ENCODE assay signal across 8 cellular contexts in the genomic region with DNA sequence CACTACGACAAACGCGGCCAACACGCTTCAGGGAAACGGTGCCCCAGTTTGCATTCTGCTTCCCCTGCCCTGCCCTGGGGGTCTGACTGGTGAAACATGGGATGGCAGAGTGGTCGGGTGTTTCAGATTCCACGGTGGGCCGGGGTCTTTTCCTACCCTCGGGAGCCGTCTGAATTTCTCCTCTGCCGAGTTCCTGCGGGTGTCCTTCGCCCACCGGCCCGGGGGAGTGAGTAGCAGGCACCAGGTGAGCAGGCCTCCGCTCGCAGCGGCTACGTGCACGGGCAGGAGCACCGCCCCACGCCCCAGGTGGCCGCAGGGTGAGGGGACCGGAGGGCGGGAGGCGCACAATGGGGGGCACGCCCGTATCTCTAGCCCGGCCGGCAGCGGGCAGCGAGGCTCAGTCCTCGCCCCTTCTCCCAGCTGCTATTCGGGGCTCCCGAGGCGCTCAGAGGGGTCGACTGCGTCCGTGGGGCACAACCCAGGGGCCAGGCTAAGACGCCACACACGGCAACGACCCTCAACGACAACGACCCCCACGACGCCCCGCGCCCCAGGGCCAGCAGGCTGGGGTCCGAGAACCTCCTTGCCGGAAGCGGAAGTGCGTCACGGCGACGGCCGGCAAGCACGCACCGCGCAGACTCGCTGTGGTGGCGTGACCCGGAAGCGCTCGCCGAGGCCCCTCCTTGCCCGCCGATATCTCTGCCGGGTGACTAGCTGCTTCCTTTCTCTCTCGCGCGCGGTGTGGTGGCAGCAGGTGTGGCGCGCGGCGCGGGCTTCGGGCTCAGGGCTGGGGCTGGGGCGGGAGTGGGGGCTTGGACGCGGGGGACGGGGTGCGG. TPM values are rescaled to one million over a fixed set of nuclear protein-coding genes. Genes with fewer than 3 reads are reported as not detected.
DNase-seq lines count a peak whose midpoint lies in the region; ATAC-seq, FAIRE-seq and TF ChIP-seq lines count a peak whose summit lies in the region.

TSS of gene RPS21 (plus strand) at position 721 of the 836 bp plus-strand sequence. CDS start 236 bp downstream, outside the sequence.

- peak within 1 kb of the TSS; percentile 90 for H3K18ac ChIP-seq in H1 (ENCODE audit: extremely low read depth, low read length)

- H3K23me2 ChIP-seq in H1 (ENCODE audit: low read depth, low read length), result peaks cover 16% of the 10 kb centered on the region; the same call in 1 of the 2 replicates

- no peak within 1 kb of the TSS for H2BK120ac ChIP-seq in H1 (replicated peaks; ENCODE audit: low read depth, low read length)

- peaks cover 4 to 39% of the 10 kb centered on the region in 2 experiments; a peak in 3 of 4 replicates for H3K79me2 ChIP-seq in H1 (ENCODE audit: control insufficient read depth in 1 of 2, insufficient read depth in 2 of 2, low read length in 2 of 2)

- peak within 1 kb of the TSS; percentile 83 for H3K4ac ChIP-seq in H1 (replicated peaks; ENCODE audit: insufficient read length, low read depth, low read length)

- peaks cover 10% of the 10 kb centered on the region for H3K79me1 ChIP-seq in H1 (ENCODE audit: low read depth, low read length)

- no peaks in the 10 kb centered on the region for H3K27me3 Mint-ChIP-seq in CD8-positive, alpha-beta memory T cell

- peak within 1 kb of the TSS; percentile 85 for H4K8ac ChIP-seq in H1 (ENCODE audit: extremely low read depth, insufficient read depth, low read length)

- FAIRE-seq in H1 (lab: Jason Lieb, UNC), result no peak

- H3K4me1 Mint-ChIP-seq in CD8-positive, alpha-beta memory T cell, result peaks cover 51 to 63% (median 51%) of the 10 kb centered on the region in 3 donors

- no peak within 1 kb of the TSS for H2AFZ ChIP-seq in H1 (ENCODE audit: low read length)

- H3K9me3 ChIP-seq in CD8-positive, alpha-beta memory T cell (ENCODE audit: low read length), result no peaks in the 10 kb centered on the region
- no peaks in the 10 kb centered on the region for H3K9me3 ChIP-seq in H1 (ENCODE audit: insufficient read depth in 2 of 2, low read depth in 1 of 2, low read length in 1 of 2)

- CTCF ChIA-PET in CD8-positive, alpha-beta memory T cell (lab: Charles Lee), result interaction anchor here (1.0 to 1.8 kb wide), 2 partner anchors 23 to 84 kb away, joined by 5 read pairs; partner anchors contain the start of gene ADRM1
- CTCF ChIA-PET in H1 (lab: Charles Lee; ENCODE audit: partially characterized antibody), result interaction anchor here (0.7 to 14.1 kb wide), 5 partner anchors 9 to 21 kb away, joined by 4 to 212 read pairs (median 8); partner anchors contain the start of gene LAMA5

- peak within 1 kb of the TSS; percentile 86 to 99 for H3K4me2 ChIP-seq in H1 (ENCODE audit: insufficient read depth in 1 of 2, low read depth in 2 of 2, low read length in 2 of 2)

- H4K5ac ChIP-seq in H1 (ENCODE audit: insufficient read length, low read depth, low read length), result peak within 1 kb of the TSS; percentile 88

- peak within 1 kb of the TSS; percentile 88 for H3K27ac ChIP-seq in CD8-positive, alpha-beta memory T cell (ENCODE audit: low read depth, low read length)
- H3K27ac ChIP-seq in H1 (ENCODE audit: low read depth, low read length), result peak within 1 kb of the TSS; percentile 88

- H3K23ac ChIP-seq in H1 (ENCODE audit: insufficient read length), result peak within 1 kb of the TSS; percentile 18

- H3K27me3 ChIP-seq in CD8-positive, alpha-beta memory T cell (ENCODE audit: insufficient read depth, low read length, poor library complexity, severe bottlenecking), result no peaks in the 10 kb centered on the region
- H3K27me3 ChIP-seq in H1 (replicated peaks in 1 of 4; ENCODE audit: control insufficient read depth in 3 of 4, extremely low read depth in 1 of 4, insufficient read depth in 3 of 4, low read length in 3 of 4), result no peaks in the 10 kb centered on the region

- TF ChIP-seq CTCF in H1 (IDR thresholded peaks at IDR 0.05; ENCODE audit: control extremely low read depth in 1 of 3, insufficient read depth in 1 of 3, low read depth in 1 of 3, low read length in 3 of 3), result no peak

- TF ChIP-seq POLR2A in H1 (IDR thresholded peaks at IDR 0.05; ENCODE audit: control extremely low read depth in 1 of 2, low read depth in 2 of 2, low read length in 2 of 2), result peak; percentile 91 to 96

- H3K4me1 ChIP-seq in CD8-positive, alpha-beta memory T cell (ENCODE audit: insufficient read depth, low read length), result peaks cover 32% of the 10 kb centered on the region
- H3K4me1 ChIP-seq in H1 (replicated peaks in 1 of 4; ENCODE audit: control insufficient read depth in 3 of 4, insufficient read depth in 4 of 4, low read length in 3 of 4), result peaks cover 0 to 11% (median 2%) of the 10 kb centered on the region in 4 experiments; a peak in 5 of 7 replicates

- POLR2A ChIA-PET in CD8-positive, alpha-beta memory T cell (lab: Charles Lee), result interaction anchor here (0.7 to 1.5 kb wide), 3 partner anchors 17 to 410 kb away, joined by 4 read pairs; partner anchors contain the start of gene MRGBP
- POLR2A ChIA-PET in H1 (lab: Charles Lee; ENCODE audit: partially characterized antibody), result interaction anchor here (0.8 to 9.0 kb wide), 11 partner anchors 10 to 619 kb away, joined by 3 to 176 read pairs (median 11); partner anchors contain the start of genes ADRM1 and LAMA5

- H2BK15ac ChIP-seq in H1 (ENCODE audit: low read length), result peak within 1 kb of the TSS; percentile 81; the same call in 1 of the 2 replicates

- H3K36me3 Mint-ChIP-seq in CD8-positive, alpha-beta memory T cell, result peaks cover 5 to 53% (median 8%) of the 10 kb centered on the region in 3 donors

- peak within 1 kb of the TSS; percentile 90 for H3K4me3 ChIP-seq in CD8-positive, alpha-beta memory T cell (ENCODE audit: low read length)
- peak within 1 kb of the TSS; percentile 93 to 100 (median 99) for H3K4me3 ChIP-seq in H1 (ENCODE audit: extremely low read depth in 1 of 4, insufficient read depth in 2 of 4, low read depth in 3 of 4, low read length in 4 of 4)

- TF ChIP-seq RAD21 in H1 (IDR thresholded peaks at IDR 0.05 in 1 of 2, conservative IDR thresholded peaks at IDR 0.05 in 1 of 2; ENCODE audit: low read depth in 2 of 2, low read length in 2 of 2), result no peak

- no peak within 1 kb of the TSS for H3K14ac ChIP-seq in H1 (ENCODE audit: insufficient read length)

- H2BK20ac ChIP-seq in H1 (ENCODE audit: low read length), result no peak within 1 kb of the TSS

- peak within 1 kb of the TSS; percentile 97 for H4K91ac ChIP-seq in H1 (replicated peaks; ENCODE audit: insufficient read length, low read length)

- H2BK12ac ChIP-seq in H1 (ENCODE audit: low read depth, low read length), result 0 out of 2 replicates have a peak within 1 kb of the TSS, but pooled peaks have one; percentile 68

- H2AK5ac ChIP-seq in H1 (ENCODE audit: low read depth, low read length), result peak within 1 kb of the TSS; percentile 79; the same call in 1 of the 2 replicates

- H3K56ac ChIP-seq in H1 (replicated peaks; ENCODE audit: insufficient read length, low read depth, low read length), result peak within 1 kb of the TSS; percentile 90

- no peaks in the 10 kb centered on the region for H3K9me3 Mint-ChIP-seq in CD8-positive, alpha-beta memory T cell

- H3K27ac Mint-ChIP-seq in CD8-positive, alpha-beta memory T cell, result peak within 1 kb of the TSS; percentile 93 to 98 (median 95)

- 1% methylated on average over 54 of the region's 83 CpGs; no CpG with 5 or more reads in 1 of the 2 experiments for WGBS in H1 (ENCODE audit: extremely low coverage in 1 of 2, insufficient coverage in 1 of 2, insufficient read length in 1 of 2, insufficient replicate concordance in 2 of 2, low coverage in 1 of 2, low lambda C conversion rate in 2 of 2, missing lambda C conversion rate in 1 of 2), 2 experiments

- H4K20me1 ChIP-seq in H1 (replicated peaks in 1 of 2; ENCODE audit: control insufficient read depth in 1 of 2, insufficient read depth in 2 of 2, low read length in 2 of 2), result peaks cover 8 to 24% of the 10 kb centered on the region in 2 experiments

- no peak for TF ChIP-seq EP300 in H1 (IDR thresholded peaks at IDR 0.05; ENCODE audit: borderline replicate concordance in 1 of 2, low read depth in 2 of 2, low read length in 2 of 2)

- peaks cover 14% of the 10 kb centered on the region for H3K36me3 ChIP-seq in CD8-positive, alpha-beta memory T cell (ENCODE audit: insufficient read depth, low read length)
- peaks cover 18 to 29% (median 22%) of the 10 kb centered on the region in 4 experiments for H3K36me3 ChIP-seq in H1 (ENCODE audit: control insufficient read depth in 2 of 4, insufficient read depth in 4 of 4, low read length in 3 of 4)

- ATAC-seq in GM19468 (IDR thresholded peaks at IDR 0.05; ENCODE audit: extremely low read depth, unreplicated experiment), result peak; percentile 64

- DNase-seq in CD8-positive, alpha-beta memory T cell, result peak; percentile 89 to 96 (median 92)
- DNase-seq in HS-27A (ENCODE audit: low read depth) (peak; percentile 61), H1 (ENCODE audit: low read depth in 1 of 2, low spot score in 2 of 2) (peak in 1 of 2 experiments; percentile 90), mesenteric fat pad (ENCODE audit: low spot score) (peak; percentile 98)
- peak; percentile 85 for DNase-seq in NK-92 treated with Interleukin-12 subunit alpha and Interleukin-12 subunit beta, amount 100 ng/mL, for 24 hours (lab: John Stamatoyannopoulos, UW)
- peak; percentile 86 to 89 for DNase-seq in activated CD8-positive, alpha-beta memory T cell treated with anti-CD3 and anti-CD28 coated beads for 4 hours (ENCODE audit: low read depth in 2 of 2)
- peak; percentile 81 for DNase-seq in stimulated activated CD8-positive, alpha-beta memory T cell treated with anti-CD3 and anti-CD28 coated beads, Interleukin-15, amount 100 ng/mL, for 1 hour (ENCODE audit: low read depth)

- H3K9ac ChIP-seq in H1 (replicated peaks in 1 of 4; ENCODE audit: extremely low read depth in 1 of 4, low read depth in 3 of 4, low read length in 3 of 4), result peak within 1 kb of the TSS; percentile 81 to 97 (median 91)

- H2BK5ac ChIP-seq in H1 (ENCODE audit: low read depth, low read length), result peak within 1 kb of the TSS; percentile 89; the same call in 1 of the 2 replicates

- peak within 1 kb of the TSS; percentile 90 to 97 (median 92) for H3K4me3 Mint-ChIP-seq in CD8-positive, alpha-beta memory T cell

TF ChIP-seq in H1, 55 proteins besides CTCF, POLR2A, EP300 and RAD21 (continues in another document):
- no peak for TF ChIP-seq SIRT6 (IDR thresholded peaks at IDR 0.05; ENCODE audit: low read length)
- TF ChIP-seq JUN (IDR thresholded peaks at IDR 0.05; ENCODE audit: low read depth, low read length), result no peak
- no peak for TF ChIP-seq SP2 (IDR thresholded peaks at IDR 0.05; ENCODE audit: low read length)

RNA-seq across cellular contexts. Expression of gene RPS21, which starts in this region (rescaled TPM):
- 1,000 to 10,000 TPM; 2,034 to 2,072 TPM for total RNA-seq in CD8-positive, alpha-beta memory T cell
- polyA plus RNA-seq in CD8-positive, alpha-beta memory T cell, result 2,161 TPM
- total RNA-seq in H1 (2021; fragmentation: NEBNext Ultra II Directional; extraction: Animal tissue kit (Norgen Biotek cat#: 25700)), result 1,787 and 1,829 TPM in 2 replicates
- polyA plus RNA-seq in H1 (2011; rRNA removed), result 7,219 and 8,331 TPM in 2 replicates
- 7,720 TPM for polyA plus RNA-seq in H1 (2011; cell fraction: cytosol; rRNA removed)
- 4,705 TPM for polyA plus RNA-seq in H1 (2011; cell fraction: nucleus; rRNA removed)
- polyA plus RNA-seq in H1 (2012, experiment 1 of 2), result 4,429 to 5,604 TPM (median 4,871 TPM) in 4 replicates
- polyA plus RNA-seq in H1 (2012, experiment 2 of 2), result 4,124 TPM
- polyA plus RNA-seq in H1 (2013, experiment 1 of 2), result 4,907 TPM
- polyA plus RNA-seq in H1 (2013, experiment 2 of 2), result 4,204 TPM
- 654 and 663 TPM in 2 replicates for polyA minus RNA-seq in H1 (2011; rRNA and poly(A)+ RNA removed)
- 718 TPM for polyA minus RNA-seq in H1 (2011; cell fraction: cytosol; rRNA and poly(A)+ RNA removed)
- polyA minus RNA-seq in H1 (2011; cell fraction: nucleus; rRNA and poly(A)+ RNA removed), result 1,108 TPM
- 856 TPM for total RNA-seq in mesenteric fat pad
